In the genomic region with DNA sequence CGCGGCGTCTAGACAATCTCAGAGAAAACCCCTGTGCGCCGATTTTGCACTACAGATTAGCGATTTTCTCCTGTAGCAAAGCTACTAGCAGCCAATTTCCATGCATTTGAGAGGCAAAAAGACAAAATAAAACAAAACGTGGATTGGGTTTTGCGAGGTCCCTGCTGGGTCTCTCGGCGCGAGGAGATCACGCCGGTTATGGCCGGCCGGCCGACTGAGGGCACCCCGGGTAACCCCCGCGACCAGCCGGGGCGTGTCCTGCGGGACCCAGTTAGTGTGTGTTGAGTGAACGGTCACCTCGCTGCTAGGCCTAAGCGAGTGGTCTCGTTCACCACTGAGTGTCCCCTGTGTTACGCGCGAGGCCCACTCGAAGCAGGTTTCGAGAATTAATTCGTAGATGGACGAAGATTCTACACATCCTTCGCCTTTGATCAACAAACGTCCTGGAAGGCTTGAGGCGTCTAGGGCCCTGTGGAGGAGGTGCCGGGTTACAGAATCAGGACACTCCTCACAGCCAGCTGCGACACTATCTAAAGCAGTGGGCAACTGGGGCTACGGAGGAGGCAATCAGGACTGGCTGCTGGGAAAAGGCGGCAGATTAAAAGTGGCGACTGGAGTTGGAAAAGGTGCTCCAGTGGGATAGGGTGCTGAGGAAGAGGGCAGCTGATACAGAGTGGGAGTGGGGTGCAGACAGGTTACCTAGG, we compare ENCODE assay signal across 8 cellular contexts. TPM values are rescaled to one million over a fixed set of nuclear protein-coding genes. Genes with fewer than 3 reads are reported as not detected.
DNase-seq lines count a peak whose midpoint lies in the region; ATAC-seq and TF ChIP-seq lines count a peak whose summit lies in the region.

No MANE protein-coding gene starts in this region.

- peak overlapping the region; percentile 75 for H3K4me3 ChIP-seq in AG04450 (ENCODE audit: low read depth, low read length)

- peak overlapping the region; percentile 82 for H3K27ac ChIP-seq in AG04450 (ENCODE audit: low read depth, low read length)

- intact Hi-C loops in activated B cell treated with CpG ODN at 0.5 μM for 24 hours (cut with micrococcal nuclease): loop anchor here (1.0 to 10.0 kb wide), 7 partner anchors 25 to 955 kb away; partner anchors contain the start of genes C5orf15, CAMLG and SAR1B

- H3K27me3 Mint-ChIP-seq in activated B cell treated with CpG ODN at 0.5 μM for 24 hours (no peaks in the 10 kb centered on the region), glutamatergic neuron (ENCODE audit: unreplicated experiment) (peaks cover 3% of the 10 kb centered on the region), progenitor cell of endocrine pancreas (no peaks in the 10 kb centered on the region)

- H3K9me3 Mint-ChIP-seq in activated B cell treated with CpG ODN at 0.5 μM for 24 hours (no peaks in the 10 kb centered on the region), glutamatergic neuron (ENCODE audit: unreplicated experiment) (peaks cover 9% of the 10 kb centered on the region), progenitor cell of endocrine pancreas (ENCODE audit: low read depth) (no peaks in the 10 kb centered on the region)

- DNase-seq in AG04450 (ENCODE audit: low read depth, low spot score) (no peak), GM19240 (ENCODE audit: insufficient read length, low spot score) (peak; percentile 28), activated B cell treated with CpG ODN at 0.5 μM for 24 hours (peak; percentile 30), glutamatergic neuron (peak; percentile 39), progenitor cell of endocrine pancreas (ENCODE audit: low spot score, unreplicated experiment) (no peak), MV-4-11 (lab: John Stamatoyannopoulos, UW) (no peak), putamen (ENCODE audit: low spot score) (no peak)

- H3K4me1 Mint-ChIP-seq in activated B cell treated with CpG ODN at 0.5 μM for 24 hours (peaks cover 35% of the 10 kb centered on the region), glutamatergic neuron (ENCODE audit: low read depth, unreplicated experiment) (peaks cover 20% of the 10 kb centered on the region), progenitor cell of endocrine pancreas (ENCODE audit: low read depth) (peaks cover 28% of the 10 kb centered on the region)

- no peak for TF ChIP-seq CTCF in AG04450 (IDR thresholded peaks at IDR 0.05; ENCODE audit: low read depth, low read length)
- TF ChIP-seq CTCF in activated B cell treated with CpG ODN at 0.5 μM for 24 hours (IDR thresholded peaks at IDR 0.05): no peak
- no peak for TF ChIP-seq CTCF in glutamatergic neuron (IDR thresholded peaks at IDR 0.05; ENCODE audit: partially characterized antibody, unreplicated experiment)
- no peak for TF ChIP-seq CTCF in progenitor cell of endocrine pancreas (IDR thresholded peaks at IDR 0.05; ENCODE audit: unreplicated experiment)

- peak overlapping the region; percentile 85 for H3K4me3 Mint-ChIP-seq in activated B cell treated with CpG ODN at 0.5 μM for 24 hours
- H3K4me3 Mint-ChIP-seq in glutamatergic neuron (ENCODE audit: unreplicated experiment): peak overlapping the region; percentile 95
- H3K4me3 Mint-ChIP-seq in progenitor cell of endocrine pancreas (ENCODE audit: low read depth): peak overlapping the region; percentile 88

- H3K27ac Mint-ChIP-seq in activated B cell treated with CpG ODN at 0.5 μM for 24 hours (peak overlapping the region; percentile 72), glutamatergic neuron (ENCODE audit: unreplicated experiment) (peak overlapping the region; percentile 95), progenitor cell of endocrine pancreas (peak overlapping the region; percentile 97)

- CTCF ChIA-PET in AG04450 (lab: Charles Lee): interaction anchor here (1.3 to 2.0 kb wide), 2 partner anchors 26 to 34 kb away, joined by 4 to 11 read pairs; no protein-coding TSS in a partner anchor
- CTCF ChIA-PET in activated B cell treated with CpG ODN at 0.5 μM for 24 hours (lab: Charles Lee): interaction anchor here (2.8 kb wide), 1 partner anchor 34 kb away, joined by 19 read pairs; no protein-coding TSS in a partner anchor

- no peaks in the 10 kb centered on the region; the same call in 1 of the 2 replicates for H3K9me3 ChIP-seq in AG04450 (ENCODE audit: control insufficient read depth, insufficient read depth, low read length)

- H3K36me3 Mint-ChIP-seq in activated B cell treated with CpG ODN at 0.5 μM for 24 hours (ENCODE audit: low read depth) (peaks cover 16% of the 10 kb centered on the region), glutamatergic neuron (ENCODE audit: unreplicated experiment) (no peaks in the 10 kb centered on the region), progenitor cell of endocrine pancreas (ENCODE audit: insufficient read depth) (peaks cover 3% of the 10 kb centered on the region)

- POLR2A ChIA-PET in AG04450 (lab: Yijun Ruan, JAX) (interaction anchor here (0.8 to 1.2 kb wide), 3 partner anchors 12 to 36 kb away, joined by 3 to 5 read pairs (median 4); no protein-coding TSS in a partner anchor), activated B cell treated with CpG ODN at 0.5 μM for 24 hours (lab: Charles Lee) (interaction anchor here (0.6 to 2.7 kb wide), 16 partner anchors 9 to 953 kb away, joined by 3 to 15 read pairs (median 6); partner anchors contain the start of genes C5orf15, HSPA4 and PPP2CA)

- no peak for ATAC-seq in activated B cell treated with CpG ODN at 0.5 μM for 24 hours (ENCODE audit: low read depth)
- ATAC-seq in GM19324 (IDR thresholded peaks at IDR 0.05; ENCODE audit: low FRiP score, unreplicated experiment): no peak

- no peaks in the 10 kb centered on the region for H3K27me3 ChIP-seq in AG04450 (ENCODE audit: control insufficient read depth, insufficient read depth, low read length)

RNA-seq across cellular contexts. Expression of gene VDAC1, which starts 0.8 kb away (rescaled TPM):
- polyA plus RNA-seq in AG04450 (2011; rRNA removed): 218 and 262 TPM in 2 replicates
- 141 and 160 TPM in 2 replicates for polyA minus RNA-seq in AG04450 (2011; rRNA and poly(A)+ RNA removed)
- total RNA-seq in activated B cell treated with CpG ODN at 0.5 μM for 24 hours: 158 and 164 TPM in 2 replicates
- total RNA-seq in glutamatergic neuron (ENCODE audit: unreplicated experiment): 132 TPM
- 123 and 133 TPM in 2 replicates for total RNA-seq in progenitor cell of endocrine pancreas

RNA-seq across cellular contexts. Expression of gene C5orf15, which starts 37.1 kb away (rescaled TPM):
- 87.5 and 92.9 TPM in 2 replicates for polyA plus RNA-seq in AG04450 (2011; rRNA removed)
- 52.5 and 55.2 TPM in 2 replicates for polyA minus RNA-seq in AG04450 (2011; rRNA and poly(A)+ RNA removed)
- total RNA-seq in activated B cell treated with CpG ODN at 0.5 μM for 24 hours (25.5 and 25.7 TPM in 2 replicates), glutamatergic neuron (ENCODE audit: unreplicated experiment) (35.7 TPM), progenitor cell of endocrine pancreas (52.0 and 58.5 TPM in 2 replicates)

Comparison
In these comparisons a context has a peak if more than half of its experiments do, and no peak if none do; other contexts are left out.
1. DNase-seq: peak in GM19240 (single experiment), activated B cell treated with CpG ODN at 0.5 μM for 24 hours (single experiment) and glutamatergic neuron (single experiment); none in AG04450 (single experiment), progenitor cell of endocrine pancreas (single experiment), MV-4-11 (single experiment) and putamen (single experiment).
2. Peak in every context shown above with its lines, with median percentiles within 50 percentile points of each other: H3K27ac Mint-ChIP-seq and H3K4me3 Mint-ChIP-seq.